8 cellular contexts compared by ENCODE assay signal in the genomic region with DNA sequence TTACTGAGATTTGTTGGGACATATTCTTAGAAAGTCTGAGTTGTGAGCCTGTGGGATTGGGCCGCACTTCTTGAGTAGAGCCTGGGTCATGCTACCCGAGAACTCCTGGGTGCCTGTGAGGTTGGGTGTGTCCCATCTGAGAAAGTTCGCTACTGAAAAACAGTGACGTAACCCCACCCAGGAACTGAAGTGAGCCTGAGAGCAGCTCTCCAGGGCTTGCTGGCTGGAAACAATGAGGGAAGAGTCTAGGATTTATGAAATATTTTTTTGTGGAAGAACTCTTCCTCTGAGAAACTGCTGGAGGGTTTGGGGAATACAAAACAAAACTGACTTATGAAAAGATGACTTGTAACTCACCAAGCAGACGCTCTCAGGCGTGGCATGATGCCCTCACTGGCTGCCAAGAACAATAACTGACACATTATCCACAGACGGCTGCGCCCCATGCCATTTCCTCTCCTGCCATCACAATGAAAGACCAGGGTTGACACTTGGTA.
A peak's percentile ranks its signal among the peaks of the same experiment; 100 is the strongest.
DNase-seq lines count a peak whose midpoint lies in the region; ATAC-seq and TF ChIP-seq lines count a peak whose summit lies in the region.

No MANE protein-coding gene starts in this region.

- H3K27ac ChIP-seq in RWPE2 (ENCODE audit: poor library complexity, severe bottlenecking), result peak overlapping the region; percentile 95

- H3K27me3 Mint-ChIP-seq in activated naive CD8-positive, alpha-beta T cell treated with anti-CD3 and anti-CD28 coated beads, Interleukin-2, amount 50 U/mL, for 24 hours, result no peaks in the 10 kb centered on the region

- H3K27ac Mint-ChIP-seq in activated naive CD8-positive, alpha-beta T cell treated with anti-CD3 and anti-CD28 coated beads, Interleukin-2, amount 50 U/mL, for 24 hours, result peak overlapping the region; percentile 87

- intact Hi-C loops in left cardiac atrium (cut with DNase I), result loop anchor here in 1 of 2 donors (5.0 kb wide), 2 partner anchors 52 to 67 kb away; a partner anchor contains a TSS

- peaks cover 99% of the 10 kb centered on the region for H3K4me1 Mint-ChIP-seq in activated naive CD8-positive, alpha-beta T cell treated with anti-CD3 and anti-CD28 coated beads, Interleukin-2, amount 50 U/mL, for 24 hours

- ATAC-seq in HG03064 (IDR thresholded peaks at IDR 0.05; ENCODE audit: low read depth, unreplicated experiment) (peak; percentile 68), RWPE2 (ENCODE audit: low read depth) (peak; percentile 82), left cardiac atrium (peak; percentile 59 to 64)
- peak; percentile 65 for ATAC-seq in activated naive CD8-positive, alpha-beta T cell treated with anti-CD3 and anti-CD28 coated beads, Interleukin-2, amount 50 U/mL, for 24 hours

- no peaks in the 10 kb centered on the region for H3K27me3 ChIP-seq in RWPE2 (ENCODE audit: insufficient read depth, poor library complexity, severe bottlenecking)

- H3K9me3 ChIP-seq in RWPE2 (ENCODE audit: severe bottlenecking), result no peaks in the 10 kb centered on the region

- peaks cover under 1% of the 10 kb centered on the region; the same call in 1 of the 2 replicates for H3K36me3 ChIP-seq in RWPE2 (ENCODE audit: low read depth)

- H3K4me1 ChIP-seq in RWPE2 (ENCODE audit: insufficient read depth, poor library complexity, severe bottlenecking), result peaks cover 34% of the 10 kb centered on the region

- no peak for TF ChIP-seq CTCF in RWPE2 (IDR thresholded peaks at IDR 0.05; ENCODE audit: poor library complexity, severe bottlenecking)

- DNase-seq in DMS153 treated with DMSO at 0.1 percent for 48 hours (lab: John Stamatoyannopoulos, UW; ENCODE audit: unreplicated experiment) (peak; percentile 85), RWPE2 (ENCODE audit: low spot score) (peak; percentile 79), left cardiac atrium (peak; percentile 84), GM19240 (ENCODE audit: insufficient read length, low spot score) (no peak), ecto neural progenitor cell (ENCODE audit: low spot score) (no peak)
- DNase-seq in activated naive CD8-positive, alpha-beta T cell treated with anti-CD3 and anti-CD28 coated beads, Interleukin-2, amount 50 U/mL, for 24 hours, result peak; percentile 44
- DNase-seq in stimulated activated CD4-positive, alpha-beta T cell treated with anti-CD3 and anti-CD28 coated beads, Interleukin-2, amount 100 ng/mL, for 24 hours, result peak; percentile 53 to 61

- peak overlapping the region; percentile 67 for H3K4me3 Mint-ChIP-seq in activated naive CD8-positive, alpha-beta T cell treated with anti-CD3 and anti-CD28 coated beads, Interleukin-2, amount 50 U/mL, for 24 hours

- H3K4me3 ChIP-seq in RWPE2 (ENCODE audit: severe bottlenecking), result peak overlapping the region; percentile 1

- peaks cover 10% of the 10 kb centered on the region for H3K36me3 Mint-ChIP-seq in activated naive CD8-positive, alpha-beta T cell treated with anti-CD3 and anti-CD28 coated beads, Interleukin-2, amount 50 U/mL, for 24 hours (ENCODE audit: low read depth)

- H3K9me3 Mint-ChIP-seq in activated naive CD8-positive, alpha-beta T cell treated with anti-CD3 and anti-CD28 coated beads, Interleukin-2, amount 50 U/mL, for 24 hours, result peaks cover 4% of the 10 kb centered on the region

Comparison
In these comparisons a context has a peak if more than half of its experiments do, and no peak if none do; other contexts are left out.
1. DNase-seq: peak in DMS153 treated with DMSO at 0.1 percent for 48 hours (single experiment), RWPE2 (single experiment), activated naive CD8-positive, alpha-beta T cell treated with anti-CD3 and anti-CD28 coated beads, Interleukin-2, amount 50 U/mL, for 24 hours (single experiment), left cardiac atrium (single experiment) and stimulated activated CD4-positive, alpha-beta T cell treated with anti-CD3 and anti-CD28 coated beads, Interleukin-2, amount 100 ng/mL, for 24 hours (2 of 2); none in GM19240 (single experiment) and ecto neural progenitor cell (single experiment).
2. Peak in every context shown above with its lines, with median percentiles within 50 percentile points of each other: ATAC-seq.